In genomic region chr6:130132286-130132701, GRCh38 we compare ENCODE assay signal across 9 cellular contexts.
A peak's percentile ranks its signal among the peaks of the same experiment; 100 is the strongest.
DNase-seq lines count a peak whose midpoint lies in the region; ATAC-seq, FAIRE-seq and TF ChIP-seq lines count a peak whose summit lies in the region.
"Had no signal": no experiment of that assay in that cellular context is flagged by ENCODE, and none has a peak within 500 bp of the region (broad histone marks: within the 10 kb centered on the region; RNA-seq: fewer than 3 reads in every experiment).

No MANE protein-coding gene starts in this region.

- H2AFZ ChIP-seq in GM12878 (ENCODE audit: control insufficient read depth, low read depth, low read length) = peak overlapping the region; percentile 51

- DNase-seq in Right ventricle myocardium superior (no peak), heart left ventricle (no peak), GM12878 (ENCODE audit: low read depth, low spot score) (no peak), upper lobe of right lung (no peak), ecto neural progenitor cell (ENCODE audit: low spot score) (no peak), SJCRH30 (no peak), NCI-H2196 (lab: John Stamatoyannopoulos, UW; ENCODE audit: unreplicated experiment) (no peak)
- DNase-seq: testis had no signal

- H3K4me2 ChIP-seq in GM12878 (ENCODE audit: control insufficient read depth, insufficient read depth) = peak overlapping the region; percentile 48; the same call in 1 of the 2 replicates

- H3K9me3 ChIP-seq in heart left ventricle = no peaks in the 10 kb centered on the region
- no peaks in the 10 kb centered on the region; the same call in 2 of the 3 replicates for H3K9me3 ChIP-seq in GM12878 (replicated peaks; ENCODE audit: control insufficient read depth, insufficient read depth, low read length)
- no peaks in the 10 kb centered on the region for H3K9me3 ChIP-seq in upper lobe of right lung
- no peaks in the 10 kb centered on the region for H3K9me3 ChIP-seq in SJCRH30 (replicated peaks)
- H3K9me3 ChIP-seq: testis had no signal

- no peaks in the 10 kb centered on the region for H3K27me3 ChIP-seq in heart left ventricle
- H3K27me3 ChIP-seq in GM12878 (replicated peaks in 1 of 2; ENCODE audit: control insufficient read depth in 2 of 2, insufficient read depth in 2 of 2, low read length in 1 of 2) = no peaks in the 10 kb centered on the region
- H3K27me3 ChIP-seq in upper lobe of right lung = no peaks in the 10 kb centered on the region
- no peaks in the 10 kb centered on the region for H3K27me3 ChIP-seq in SJCRH30
- H3K27me3 ChIP-seq: testis had no signal

- no peak overlapping the region for H3K4me3 ChIP-seq in heart left ventricle
- no peak overlapping the region for H3K4me3 ChIP-seq in GM12878
- H3K4me3 ChIP-seq in upper lobe of right lung = no peak overlapping the region
- H3K4me3 ChIP-seq in SJCRH30 = no peak overlapping the region
- H3K4me3 ChIP-seq: testis had no signal

- no peak for TF ChIP-seq EP300 in GM12878 (IDR thresholded peaks at IDR 0.05; ENCODE audit: borderline replicate concordance in 1 of 2, control insufficient read depth in 1 of 2, low read depth in 2 of 2, low read length in 2 of 2)

- TF ChIP-seq CTCF in heart left ventricle (IDR thresholded peaks at IDR 0.05) (no peak), GM12878 (IDR thresholded peaks at IDR 0.05 in 2 of 3, conservative IDR thresholded peaks at IDR 0.05 in 1 of 3; ENCODE audit: control insufficient read depth in 2 of 3, extremely low read depth in 1 of 3, insufficient read depth in 1 of 3, low read depth in 3 of 3, low read length in 3 of 3) (no peak), upper lobe of right lung (IDR thresholded peaks at IDR 0.05) (no peak)

- H3K36me3 ChIP-seq in heart left ventricle (peaks cover 0 to 12% (median 0%) of the 10 kb centered on the region in 9 donors), GM12878 (ENCODE audit: control insufficient read depth in 2 of 2, insufficient read depth in 2 of 2, low read length in 1 of 2) (no peaks in the 10 kb centered on the region), upper lobe of right lung (no peaks in the 10 kb centered on the region), SJCRH30 (no peaks in the 10 kb centered on the region)

- RAD21 ChIA-PET in GM12878 (lab: Charles Lee; ENCODE audit: unreplicated experiment) = interaction anchor here (0.7 kb wide), 1 partner anchor 17 kb away, joined by 3 read pairs; no protein-coding TSS in a partner anchor

- no peaks in the 10 kb centered on the region for H3K79me2 ChIP-seq in GM12878 (ENCODE audit: control insufficient read depth, insufficient read depth, low read length)

- no TSS peak for BruUV-seq in GM12878 (replicated peaks; lab: Mats Ljungman, UMichigan)

- CTCF ChIA-PET in GM12878 (lab: Yijun Ruan, JAX) = interaction anchor here (1.0 to 1.4 kb wide), 2 partner anchors 12 to 24 kb away, joined by 3 to 4 read pairs; no protein-coding TSS in a partner anchor

- intact Hi-C loops in Right ventricle myocardium superior (cut with DNase I) (no loop called here), heart left ventricle (cut with DNase I) (no loop called here), GM12878 (cut with micrococcal nuclease; ENCODE audit: unreplicated experiment) (loop anchor here (5.0 kb wide), 1 partner anchor 130 kb away; no protein-coding TSS in a partner anchor), upper lobe of right lung (cut with DNase I) (no loop called here)

- H3K4me1 ChIP-seq in heart left ventricle (peaks cover 0 to 9% (median 0%) of the 10 kb centered on the region in 12 donors), GM12878 (ENCODE audit: control insufficient read depth, insufficient read depth, low read length) (peaks cover 6% of the 10 kb centered on the region; the same call in 1 of the 2 replicates), upper lobe of right lung (no peaks in the 10 kb centered on the region), SJCRH30 (no peaks in the 10 kb centered on the region)
- H3K4me1 ChIP-seq: testis had no signal

- no peak for TF ChIP-seq RAD21 in GM12878 (IDR thresholded peaks at IDR 0.05; ENCODE audit: insufficient read depth, low read depth, low read length)

- TF ChIP-seq POLR2A in heart left ventricle (IDR thresholded peaks at IDR 0.05) (no peak), GM12878 (IDR thresholded peaks at IDR 0.05; ENCODE audit: low read depth, low read length) (no peak)

- in situ Hi-C loops in GM12878 (cut with MboI) = no loop called here

- no peaks in the 10 kb centered on the region for H4K20me1 ChIP-seq in GM12878 (ENCODE audit: control insufficient read depth, insufficient read depth)

- 72 to 82% (median 76%) methylated on average over 6 of the region's 6 CpGs for WGBS in heart left ventricle, 4 donors
- 2% methylated on average over 6 of the region's 6 CpGs for WGBS in GM12878 (ENCODE audit: insufficient coverage, insufficient replicate concordance, low lambda C conversion rate, missing lambda C conversion rate)

- H3K27ac ChIP-seq in heart left ventricle (peak overlapping the region in 1 of 12 donors; percentile 77), GM12878 (ENCODE audit: control insufficient read depth, insufficient read depth) (no peak overlapping the region; the same call in 1 of the 2 replicates), upper lobe of right lung (no peak overlapping the region), SJCRH30 (no peak overlapping the region)
- H3K27ac ChIP-seq: testis had no signal

- no peak for FAIRE-seq in GM12878 (lab: Jason Lieb, UNC)

- peak; percentile 15 for ATAC-seq in Right ventricle myocardium superior (ENCODE audit: poor library complexity)
- no peak for ATAC-seq in heart left ventricle
- ATAC-seq in HG03460 (IDR thresholded peaks at IDR 0.05; ENCODE audit: unreplicated experiment) = peak; percentile 71
- peak; percentile 95 for ATAC-seq in GM12878
- ATAC-seq in upper lobe of right lung = peak; percentile 45

- H3K9ac ChIP-seq in GM12878 (ENCODE audit: control insufficient read depth, insufficient read depth, low read length) = no peak overlapping the region; the same call in 1 of the 2 replicates

- POLR2A ChIA-PET in GM12878 (lab: Charles Lee) = no interaction called here

- SMC1A ChIA-PET in GM12878 (lab: Charles Lee; ENCODE audit: uncharacterized antibody, unreplicated experiment) = interaction anchor here (0.7 to 4.2 kb wide), 3 partner anchors 10 to 91 kb away, joined by 3 to 27 read pairs (median 3); partner anchors contain the start of gene SAMD3

TF ChIP-seq in GM12878, 131 proteins besides CTCF, POLR2A, EP300 and RAD21:
- TF ChIP-seq BHLHE40 (IDR thresholded peaks at IDR 0.05; ENCODE audit: borderline replicate concordance in 1 of 2, low read depth in 2 of 2, low read length in 1 of 2) (peak; percentile 55 to 67; a peak in 2 of 4 replicates), ATF7 (IDR thresholded peaks at IDR 0.05; ENCODE audit: low read depth) (0 out of 2 replicates have a peak, but pooled peaks have one; percentile 30), TARDBP (IDR thresholded peaks at IDR 0.05; ENCODE audit: borderline replicate concordance) (no peak)

Comparison
In these comparisons a context has a peak if more than half of its experiments do, and no peak if none do; other contexts are left out.
1. ATAC-seq: peak in Right ventricle myocardium superior (single experiment), HG03460 (single experiment), GM12878 (single experiment) and upper lobe of right lung (single experiment); none in heart left ventricle (0 of 4).